ENCODE assay signal across 12 cellular contexts in the genomic region with DNA sequence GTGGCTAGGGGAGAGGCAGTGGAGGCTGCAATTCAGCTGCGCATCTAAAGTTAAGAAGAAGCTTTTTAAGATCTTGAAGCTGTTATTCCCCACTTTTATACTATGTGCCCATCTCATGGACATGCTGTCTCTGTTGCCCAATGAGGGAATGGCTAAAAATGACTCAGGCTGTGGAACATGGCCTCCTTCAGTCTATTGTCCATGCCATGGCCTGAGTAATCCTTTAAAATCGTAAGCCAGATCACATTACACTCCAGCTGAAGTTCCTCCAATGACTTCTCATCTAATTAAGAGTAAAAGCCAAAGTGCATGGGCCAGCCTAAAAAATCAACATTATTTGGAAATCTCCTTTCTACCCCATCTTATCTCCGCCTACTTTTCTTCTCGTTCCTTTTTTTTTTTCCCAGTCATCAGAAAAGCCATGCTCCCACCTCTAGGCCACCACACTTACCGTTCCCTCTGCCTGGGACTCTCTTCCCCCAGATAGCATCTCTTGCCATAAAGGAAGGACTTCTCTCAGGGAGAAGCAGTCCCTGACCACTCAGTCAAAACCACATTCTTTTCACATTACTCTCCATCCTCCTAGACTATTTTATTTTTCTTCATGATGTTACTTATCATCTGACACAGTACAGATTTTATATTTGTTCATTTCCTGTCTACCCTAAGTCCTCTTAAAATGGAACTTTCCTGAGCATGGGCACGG.
DNase-seq lines count a peak whose midpoint lies in the region; ATAC-seq and TF ChIP-seq lines count a peak whose summit lies in the region.
"Had no signal": no experiment of that assay in that cellular context is flagged by ENCODE, and none has a peak within 500 bp of the region (broad histone marks: within the 10 kb centered on the region; RNA-seq: fewer than 3 reads in every experiment).

No MANE protein-coding gene starts in this region.

- no peaks in the 10 kb centered on the region for H3K27me3 ChIP-seq in breast epithelium
- no peaks in the 10 kb centered on the region for H3K27me3 ChIP-seq in mammary epithelial cell (ENCODE audit: insufficient read depth, low read length)

- H3K9me3 ChIP-seq in breast epithelium (no peaks in the 10 kb centered on the region), mammary epithelial cell (replicated peaks; ENCODE audit: insufficient read depth, low read length) (no peaks in the 10 kb centered on the region)

- POLR2A ChIA-PET in MCF 10A (lab: Yijun Ruan, JAX), result no interaction called here

- dilution Hi-C loops in mammary epithelial cell (cut with HindIII; ENCODE audit: low sequenced_read_pairs), result no loop called here

- peak; percentile 77 for DNase-seq in MCF 10A (ENCODE audit: unreplicated experiment)
- no peak for DNase-seq in breast epithelium (ENCODE audit: low spot score in 2 of 2)
- peak; percentile 71 for DNase-seq in mammary epithelial cell
- peak; percentile 95 for DNase-seq in iris pigment epithelial cell (ENCODE audit: low read depth)
- DNase-seq in T-helper 1 cell, result no peak
- DNase-seq in GM19238 (ENCODE audit: insufficient read length, low spot score), result no peak
- no peak for DNase-seq in stimulated activated naive B cell treated with anti-CD40 and anti-IgM and Interleukin-4, amounts not matched to agents 10 μg/mL and 1 μg/mL and 100 μg/mL, for 72 hours
- DNase-seq: 8988T, NCI-H524 treated with DMSO at 0.1 percent for 48 hours, nucleus accumbens had no signal

- H3K4me2 ChIP-seq in mammary epithelial cell (ENCODE audit: insufficient read depth, low read depth, low read length), result no peak overlapping the region

- TF ChIP-seq POLR2A in breast epithelium (IDR thresholded peaks at IDR 0.05), result no peak

- no peak overlapping the region for H3K9ac ChIP-seq in mammary epithelial cell (ENCODE audit: insufficient read depth, low read length)

- no peaks in the 10 kb centered on the region for H3K36me3 Mint-ChIP-seq in MCF 10A (ENCODE audit: insufficient read depth, unreplicated experiment)
- no peaks in the 10 kb centered on the region for H3K36me3 Mint-ChIP-seq in stimulated activated naive B cell treated with anti-CD40 and anti-IgM and Interleukin-4, amounts not matched to agents 10 μg/mL and 1 μg/mL and 100 μg/mL, for 72 hours

- intact Hi-C loops in MCF 10A (cut with micrococcal nuclease), result no loop called here
- intact Hi-C loops in breast epithelium (cut with DNase I; ENCODE audit: low total_unique reads), result no loop called here
- intact Hi-C loops in mammary epithelial cell (cut with micrococcal nuclease), result no loop called here

- no TSS peak for BruUV-seq in MCF 10A (replicated peaks; lab: Mats Ljungman, UMichigan)
- no TSS peak for BruUV-seq in mammary epithelial cell (replicated peaks; lab: Mats Ljungman, UMichigan)

- no peak overlapping the region for H3K4me3 ChIP-seq in breast epithelium
- no peak overlapping the region for H3K4me3 ChIP-seq in mammary epithelial cell (replicated peaks in 1 of 3; ENCODE audit: insufficient read depth in 1 of 3, low read depth in 2 of 3, low read length in 3 of 3)

- H3K27me3 Mint-ChIP-seq in MCF 10A (ENCODE audit: insufficient read depth, unreplicated experiment), result no peaks in the 10 kb centered on the region
- peaks cover 14 to 38% of the 10 kb centered on the region in 2 donors for H3K27me3 Mint-ChIP-seq in stimulated activated naive B cell treated with anti-CD40 and anti-IgM and Interleukin-4, amounts not matched to agents 10 μg/mL and 1 μg/mL and 100 μg/mL, for 72 hours
- H3K27me3 Mint-ChIP-seq: central memory CD8-positive, alpha-beta T cell had no signal

- TF ChIP-seq CTCF in MCF 10A (IDR thresholded peaks at IDR 0.05; ENCODE audit: unreplicated experiment) (no peak), breast epithelium (IDR thresholded peaks at IDR 0.05) (no peak), mammary epithelial cell (conservative IDR thresholded peaks at IDR 0.05 in 1 of 2, IDR thresholded peaks at IDR 0.05 in 1 of 2; ENCODE audit: extremely low read depth in 1 of 2, insufficient read depth in 1 of 2, low read depth in 1 of 2, low read length in 2 of 2) (no peak)

- H3K36me3 ChIP-seq in breast epithelium (no peaks in the 10 kb centered on the region), mammary epithelial cell (ENCODE audit: insufficient read depth, low read length) (no peaks in the 10 kb centered on the region)

- H3K4me1 ChIP-seq in breast epithelium (no peaks in the 10 kb centered on the region), mammary epithelial cell (ENCODE audit: insufficient read depth, low read length) (peaks cover 3% of the 10 kb centered on the region)

- no peaks in the 10 kb centered on the region for H3K79me2 ChIP-seq in mammary epithelial cell (ENCODE audit: insufficient read depth, low read length)

- H2AFZ ChIP-seq in mammary epithelial cell (ENCODE audit: low read depth, low read length), result peak overlapping the region; percentile 22

- H3K4me1 Mint-ChIP-seq in MCF 10A (ENCODE audit: insufficient read depth, unreplicated experiment), result peaks cover 6% of the 10 kb centered on the region
- peaks cover 10 to 30% of the 10 kb centered on the region in 2 donors for H3K4me1 Mint-ChIP-seq in stimulated activated naive B cell treated with anti-CD40 and anti-IgM and Interleukin-4, amounts not matched to agents 10 μg/mL and 1 μg/mL and 100 μg/mL, for 72 hours
- H3K4me1 Mint-ChIP-seq: central memory CD8-positive, alpha-beta T cell had no signal

- H3K27ac ChIP-seq in breast epithelium (no peak overlapping the region), mammary epithelial cell (ENCODE audit: insufficient read depth, low read depth, low read length) (no peak overlapping the region)

- H3K9me3 Mint-ChIP-seq in MCF 10A (ENCODE audit: unreplicated experiment), result no peaks in the 10 kb centered on the region
- no peaks in the 10 kb centered on the region for H3K9me3 Mint-ChIP-seq in stimulated activated naive B cell treated with anti-CD40 and anti-IgM and Interleukin-4, amounts not matched to agents 10 μg/mL and 1 μg/mL and 100 μg/mL, for 72 hours
- H3K9me3 Mint-ChIP-seq: central memory CD8-positive, alpha-beta T cell had no signal

- in situ Hi-C loops in mammary epithelial cell (cut with MboI; ENCODE audit: low sequenced_read_pairs in 2 of 2), result no loop called here

- no peak for ATAC-seq in GM21717 (IDR thresholded peaks at IDR 0.05; ENCODE audit: unreplicated experiment)
- no peak for ATAC-seq in stimulated activated naive B cell treated with anti-CD40 and anti-IgM and Interleukin-4, amounts not matched to agents 10 μg/mL and 1 μg/mL and 100 μg/mL, for 72 hours (replicated peaks)

- no peak overlapping the region for H3K4me3 Mint-ChIP-seq in MCF 10A (ENCODE audit: unreplicated experiment)
- H3K4me3 Mint-ChIP-seq in stimulated activated naive B cell treated with anti-CD40 and anti-IgM and Interleukin-4, amounts not matched to agents 10 μg/mL and 1 μg/mL and 100 μg/mL, for 72 hours, result no peak overlapping the region
- H3K4me3 Mint-ChIP-seq: central memory CD8-positive, alpha-beta T cell had no signal

- CTCF ChIA-PET in MCF 10A (lab: Yijun Ruan, JAX), result interaction anchor here (0.5 kb wide), 1 partner anchor 118 kb away, joined by 3 read pairs; no protein-coding TSS in a partner anchor
- CTCF ChIA-PET in mammary epithelial cell (lab: Charles Lee; ENCODE audit: low non-redundant PET), result no interaction called here

- no peak overlapping the region for H3K27ac Mint-ChIP-seq in MCF 10A (ENCODE audit: low read depth, unreplicated experiment)
- no peak overlapping the region for H3K27ac Mint-ChIP-seq in stimulated activated naive B cell treated with anti-CD40 and anti-IgM and Interleukin-4, amounts not matched to agents 10 μg/mL and 1 μg/mL and 100 μg/mL, for 72 hours

- 86% methylated on average over 6 of the region's 6 CpGs for WGBS in mammary epithelial cell (ENCODE audit: low coverage, missing lambda C conversion rate)

- no peaks in the 10 kb centered on the region for H4K20me1 ChIP-seq in mammary epithelial cell (ENCODE audit: insufficient read depth, low read length)

Comparison
In these comparisons a context has a peak if more than half of its experiments do, and no peak if none do; other contexts are left out.
1. DNase-seq: peak in MCF 10A (single experiment), mammary epithelial cell (single experiment) and iris pigment epithelial cell (single experiment); none in breast epithelium (0 of 2), T-helper 1 cell (0 of 5), GM19238 (single experiment) and stimulated activated naive B cell treated with anti-CD40 and anti-IgM and Interleukin-4, amounts not matched to agents 10 μg/mL and 1 μg/mL and 100 μg/mL, for 72 hours (single experiment).